In the genomic region with DNA sequence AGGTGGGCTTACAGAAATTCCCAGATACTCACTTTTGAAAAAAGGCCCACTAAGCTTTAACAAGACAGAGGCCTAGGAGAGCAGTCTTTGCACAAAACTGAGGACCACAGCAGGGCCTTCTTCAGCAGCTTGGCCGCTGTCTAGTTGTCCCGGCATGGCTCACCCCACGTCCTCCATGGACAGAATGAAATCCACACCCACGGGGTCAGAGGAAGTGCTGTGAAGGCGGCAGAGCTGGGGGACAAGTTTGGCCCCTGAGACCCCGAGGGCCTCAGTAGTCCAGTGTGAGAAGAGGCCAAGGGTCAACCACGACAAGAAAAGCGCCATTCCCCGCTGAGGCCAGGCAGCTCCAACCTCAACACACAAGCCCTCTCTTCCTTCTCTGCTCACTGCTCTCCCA, we compare ENCODE assay signal across 1 cellular context.
TF ChIP-seq lines count a peak whose summit lies in the region.

No MANE protein-coding gene starts in this region.

TF ChIP-seq in GM23338, 12 proteins besides CTCF, POLR2A, EP300 and RAD21 (continued from another document):
- TF ChIP-seq ZNF462 (CRISPR knock-in tag; IDR thresholded peaks at IDR 0.05) (no peak), POLR2AphosphoS5 (IDR thresholded peaks at IDR 0.05; ENCODE audit: low read depth) (no peak), NANOG (IDR thresholded peaks at IDR 0.05; ENCODE audit: borderline replicate concordance) (no peak), JUNB (IDR thresholded peaks at IDR 0.05; ENCODE audit: unreplicated experiment) (no peak), CREB1 (CRISPR knock-in tag; IDR thresholded peaks at IDR 0.05; ENCODE audit: low read depth) (no peak), ZNF331 (CRISPR knock-in tag; IDR thresholded peaks at IDR 0.05; ENCODE audit: low read depth) (no peak), ETS1 (IDR thresholded peaks at IDR 0.05) (no peak)
TF ChIP-seq in GM23338: peak in this region for 0.
